14 cellular contexts compared by ENCODE assay signal in the genomic region with DNA sequence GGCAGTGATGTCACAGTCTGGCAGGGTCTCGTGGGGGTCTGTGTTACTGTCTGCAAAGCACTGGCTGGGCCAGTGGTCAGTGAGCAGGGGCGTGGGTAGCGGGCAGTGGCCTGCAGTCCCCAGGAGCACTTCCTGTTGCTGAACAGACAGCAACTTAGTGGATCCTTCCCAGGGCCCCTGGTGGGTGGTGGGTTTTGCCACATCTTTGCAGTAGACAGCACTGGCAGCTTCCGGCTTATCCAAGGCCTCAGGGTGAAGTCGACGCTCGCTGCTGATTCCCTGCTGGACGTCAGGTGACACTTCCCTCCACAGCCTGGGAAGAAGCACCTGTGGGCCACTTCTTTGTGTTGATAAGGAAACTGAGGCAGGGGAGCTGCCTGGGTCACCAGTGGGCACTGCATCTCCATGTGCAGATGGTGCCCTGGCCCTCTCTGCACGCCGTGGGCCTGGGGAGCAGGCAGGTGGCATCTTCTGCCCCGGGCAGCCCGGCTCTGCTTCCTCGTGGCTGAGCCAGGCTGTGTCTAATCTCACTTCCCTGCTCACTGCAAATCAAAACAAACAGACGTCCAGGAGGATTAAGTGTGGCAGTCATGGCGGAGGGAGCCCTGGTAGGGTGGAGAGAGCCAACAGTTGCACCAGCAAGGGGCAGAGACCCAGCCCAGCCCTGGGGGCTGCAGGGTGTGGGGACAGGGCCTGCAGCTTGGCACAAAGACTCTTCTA.
DNase-seq lines count a peak whose midpoint lies in the region; ATAC-seq and TF ChIP-seq lines count a peak whose summit lies in the region.
"Had no signal": no experiment of that assay in that cellular context is flagged by ENCODE, and none has a peak within 500 bp of the region (broad histone marks: within the 10 kb centered on the region; RNA-seq: fewer than 3 reads in every experiment).

No MANE protein-coding gene starts in this region.

- DNase-seq in activated naive CD4-positive, alpha-beta T cell treated with anti-CD3 and anti-CD28 coated beads, Interleukin-2, amount 10 ng/mL, durations not matched to agents 7 days and 5 days, result peak; percentile 13
- DNase-seq in activated naive CD4-positive, alpha-beta T cell treated with anti-CD3 and anti-CD28 coated beads, Interleukin-2, amount 50 U/mL, for 16 hours, result no peak
- DNase-seq in activated T-cell treated with anti-CD3 and anti-CD28 coated beads, Interleukin-2, amount 50 U/mL, for 4 hours, result peak; percentile 1
- peak; percentile 32 for DNase-seq in left lobe of liver (ENCODE audit: low spot score)
- peak; percentile 9 for DNase-seq in testis
- no peak for DNase-seq in NCI-H1417 treated with DMSO at 0.1 percent for 48 hours (lab: John Stamatoyannopoulos, UW)
- no peak for DNase-seq in NCI-H446 treated with DMSO at 0.1 percent for 48 hours (lab: John Stamatoyannopoulos, UW)
- DNase-seq: central memory CD4-positive, alpha-beta T cell; hypothalamus; NCI-H2081 treated with DMSO at 0.1 percent for 48 hours had no signal

- no peaks in the 10 kb centered on the region for H3K36me3 ChIP-seq in testis (ENCODE audit: low read depth, missing control alignments)

- no peaks in the 10 kb centered on the region for H3K4me1 ChIP-seq in testis

- intact Hi-C loops in testis (cut with DNase I; ENCODE audit: low total_unique reads), result no loop called here

- H3K36me3 Mint-ChIP-seq in activated naive CD4-positive, alpha-beta T cell treated with anti-CD3 and anti-CD28 coated beads, Interleukin-2, amount 10 ng/mL, durations not matched to agents 7 days and 5 days, result no peaks in the 10 kb centered on the region
- no peaks in the 10 kb centered on the region for H3K36me3 Mint-ChIP-seq in activated T-cell treated with anti-CD3 and anti-CD28 coated beads, Interleukin-2, amount 50 U/mL, for 4 hours (ENCODE audit: insufficient read depth)
- H3K36me3 Mint-ChIP-seq: stimulated activated effector memory CD8-positive, alpha-beta T cell treated with anti-CD3 and anti-CD28 coated beads, Interleukin-12 subunit alpha, Interleukin-12 subunit beta, amount 100 ng/mL, for 72 hours had no signal

- H3K4me3 ChIP-seq in testis, result no peak overlapping the region
- H3K4me3 ChIP-seq: esophagus muscularis mucosa had no signal

- no peaks in the 10 kb centered on the region for H3K9me3 ChIP-seq in testis
- H3K9me3 ChIP-seq: esophagus muscularis mucosa had no signal

- H3K27me3 ChIP-seq in testis, result no peaks in the 10 kb centered on the region

- no peak overlapping the region for H3K27ac ChIP-seq in testis
- H3K27ac ChIP-seq: esophagus muscularis mucosa had no signal

- no peak overlapping the region for H3K4me3 Mint-ChIP-seq in activated naive CD4-positive, alpha-beta T cell treated with anti-CD3 and anti-CD28 coated beads, Interleukin-2, amount 10 ng/mL, durations not matched to agents 7 days and 5 days
- H3K4me3 Mint-ChIP-seq in activated T-cell treated with anti-CD3 and anti-CD28 coated beads, Interleukin-2, amount 50 U/mL, for 4 hours, result no peak overlapping the region
- H3K4me3 Mint-ChIP-seq: stimulated activated effector memory CD8-positive, alpha-beta T cell treated with anti-CD3 and anti-CD28 coated beads, Interleukin-12 subunit alpha, Interleukin-12 subunit beta, amount 100 ng/mL, for 72 hours had no signal

- no peaks in the 10 kb centered on the region for H3K27me3 Mint-ChIP-seq in activated naive CD4-positive, alpha-beta T cell treated with anti-CD3 and anti-CD28 coated beads, Interleukin-2, amount 10 ng/mL, durations not matched to agents 7 days and 5 days
- H3K27me3 Mint-ChIP-seq in activated T-cell treated with anti-CD3 and anti-CD28 coated beads, Interleukin-2, amount 50 U/mL, for 4 hours (ENCODE audit: low read depth), result no peaks in the 10 kb centered on the region
- H3K27me3 Mint-ChIP-seq: memory B cell had no signal

- WGBS in testis, 2 donors, result 86 to 89% methylated on average over 9 to 15 of the region's 15 CpGs

- no peak for TF ChIP-seq CTCF in testis (IDR thresholded peaks at IDR 0.05)

- no peaks in the 10 kb centered on the region for H3K9me3 Mint-ChIP-seq in activated naive CD4-positive, alpha-beta T cell treated with anti-CD3 and anti-CD28 coated beads, Interleukin-2, amount 10 ng/mL, durations not matched to agents 7 days and 5 days
- H3K9me3 Mint-ChIP-seq in activated T-cell treated with anti-CD3 and anti-CD28 coated beads, Interleukin-2, amount 50 U/mL, for 4 hours, result no peaks in the 10 kb centered on the region
- H3K9me3 Mint-ChIP-seq: memory B cell; stimulated activated effector memory CD8-positive, alpha-beta T cell treated with anti-CD3 and anti-CD28 coated beads, Interleukin-12 subunit alpha, Interleukin-12 subunit beta, amount 100 ng/mL, for 72 hours had no signal

- peaks cover 34% of the 10 kb centered on the region for H3K4me1 Mint-ChIP-seq in activated naive CD4-positive, alpha-beta T cell treated with anti-CD3 and anti-CD28 coated beads, Interleukin-2, amount 10 ng/mL, durations not matched to agents 7 days and 5 days
- H3K4me1 Mint-ChIP-seq in activated T-cell treated with anti-CD3 and anti-CD28 coated beads, Interleukin-2, amount 50 U/mL, for 4 hours (ENCODE audit: low read depth), result peaks cover 28% of the 10 kb centered on the region

- ATAC-seq in activated T-cell treated with anti-CD3 and anti-CD28 coated beads, Interleukin-2, amount 50 U/mL, for 4 hours, result no peak
- no peak for ATAC-seq in left lobe of liver
- no peak for ATAC-seq in GM18861 (IDR thresholded peaks at IDR 0.05; ENCODE audit: unreplicated experiment)
- ATAC-seq: stimulated activated effector memory CD8-positive, alpha-beta T cell treated with anti-CD3 and anti-CD28 coated beads, Interleukin-12 subunit alpha, Interleukin-12 subunit beta, amount 100 ng/mL, for 72 hours had no signal

- H3K27ac Mint-ChIP-seq in activated naive CD4-positive, alpha-beta T cell treated with anti-CD3 and anti-CD28 coated beads, Interleukin-2, amount 10 ng/mL, durations not matched to agents 7 days and 5 days, result no peak overlapping the region
- H3K27ac Mint-ChIP-seq: stimulated activated effector memory CD8-positive, alpha-beta T cell treated with anti-CD3 and anti-CD28 coated beads, Interleukin-12 subunit alpha, Interleukin-12 subunit beta, amount 100 ng/mL, for 72 hours had no signal

- CTCF ChIA-PET in activated naive CD4-positive, alpha-beta T cell treated with anti-CD3 and anti-CD28 coated beads, Interleukin-2, amount 10 ng/mL, durations not matched to agents 7 days and 5 days (lab: Charles Lee), result no interaction called here

- no peak for TF ChIP-seq POLR2A in testis (IDR thresholded peaks at IDR 0.05)

Comparison
In these comparisons a context has a peak if more than half of its experiments do, and no peak if none do; other contexts are left out.
1. DNase-seq: peak in activated naive CD4-positive, alpha-beta T cell treated with anti-CD3 and anti-CD28 coated beads, Interleukin-2, amount 10 ng/mL, durations not matched to agents 7 days and 5 days (single experiment), activated T-cell treated with anti-CD3 and anti-CD28 coated beads, Interleukin-2, amount 50 U/mL, for 4 hours (single experiment), left lobe of liver (single experiment) and testis (single experiment); none in activated naive CD4-positive, alpha-beta T cell treated with anti-CD3 and anti-CD28 coated beads, Interleukin-2, amount 50 U/mL, for 16 hours (single experiment), NCI-H1417 treated with DMSO at 0.1 percent for 48 hours (single experiment) and NCI-H446 treated with DMSO at 0.1 percent for 48 hours (single experiment).